ENCODE assay signal across 8 cellular contexts in the genomic region with DNA sequence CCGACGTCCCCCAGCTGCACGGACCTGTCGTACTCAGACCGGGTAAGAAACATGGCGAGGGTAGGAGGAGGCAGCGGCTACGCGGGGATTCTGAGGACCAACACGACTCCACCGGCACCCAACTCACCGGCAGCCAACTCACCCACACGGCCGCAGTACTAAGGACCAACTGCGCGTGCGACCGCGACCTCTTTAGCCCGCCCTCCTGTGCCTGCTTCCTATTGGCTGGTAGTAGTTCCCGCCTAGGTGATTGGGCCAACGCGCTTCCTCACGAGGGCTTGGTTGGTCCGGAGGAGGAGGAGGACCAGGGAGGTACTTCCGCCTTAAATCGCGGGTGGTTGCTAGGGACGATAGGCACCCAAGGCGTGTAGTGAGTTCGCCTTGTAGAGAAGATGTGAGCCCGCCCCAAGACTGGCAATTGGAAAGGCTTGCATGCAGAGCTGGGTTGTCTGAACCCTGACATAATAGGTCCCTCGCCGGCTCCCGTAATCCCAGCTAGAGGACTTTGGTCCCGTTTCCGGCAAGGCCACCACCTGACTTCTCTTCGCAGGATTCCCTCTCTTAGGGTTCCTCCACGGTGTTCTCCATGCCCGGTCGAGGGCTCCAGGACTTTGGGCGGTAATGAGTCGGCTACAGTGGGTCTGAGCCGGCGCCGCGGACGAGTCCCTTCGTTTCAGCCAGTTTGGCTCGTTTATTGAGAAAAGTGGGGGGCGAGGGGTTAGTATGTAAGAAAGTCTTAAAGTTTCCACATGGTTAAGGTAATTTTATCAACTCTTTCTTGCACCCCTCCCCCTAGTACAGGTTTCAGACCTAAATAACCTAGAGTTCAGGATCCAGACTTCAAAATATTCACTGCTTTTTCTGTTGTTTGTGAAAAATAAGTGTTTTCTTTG. TPM values are rescaled to one million over a fixed set of nuclear protein-coding genes. Genes with fewer than 3 reads are reported as not detected.
DNase-seq lines count a peak whose midpoint lies in the region; ATAC-seq, FAIRE-seq and TF ChIP-seq lines count a peak whose summit lies in the region.

A gene (minus strand): TSS at position 171 of the 893 bp plus-strand sequence. CDS start 118 bp downstream, at position 53.

- H3K4me3 ChIP-seq in AG04449 (ENCODE audit: low read depth, low read length) (peak within 1 kb of the TSS; percentile 92), WI38 (ENCODE audit: low read depth, low read length) (peak within 1 kb of the TSS; percentile 84), bronchial epithelial cell (ENCODE audit: low read depth, low read length) (peak within 1 kb of the TSS; percentile 96), small intestine (ENCODE audit: low read depth in 1 of 2, low read length in 2 of 2) (peak within 1 kb of the TSS; percentile 79 to 92)

- FAIRE-seq in bronchial epithelial cell (lab: Jason Lieb, UNC) (peak; percentile 92), small intestine (lab: Jason Lieb, UNC) (no peak)

- 0 to 1% (median 0%) methylated on average over 50 to 51 of the region's 51 CpGs for WGBS in small intestine, 3 donors

- H3K36me3 ChIP-seq in bronchial epithelial cell (ENCODE audit: control insufficient read depth, insufficient read depth, low read length) (no peaks in the 10 kb centered on the region), small intestine (ENCODE audit: control insufficient read depth in 2 of 2, insufficient read depth in 2 of 2, low read length in 2 of 2) (no peaks in the 10 kb centered on the region)

- peak within 1 kb of the TSS; percentile 84 to 91 for H3K27ac ChIP-seq in small intestine (ENCODE audit: low read depth in 1 of 2, low read length in 1 of 2)

- TF ChIP-seq CTCF in AG04449 (IDR thresholded peaks at IDR 0.05; ENCODE audit: insufficient read depth, low read length, missing control alignments) (no peak), WI38 (IDR thresholded peaks at IDR 0.05; ENCODE audit: low read depth, low read length) (no peak), bronchial epithelial cell (IDR thresholded peaks at IDR 0.05; ENCODE audit: insufficient read depth, low read length, severe bottlenecking) (no peak)

- ATAC-seq in GM18907 (IDR thresholded peaks at IDR 0.05; ENCODE audit: unreplicated experiment) (peak; percentile 97), HG03159 (IDR thresholded peaks at IDR 0.05; ENCODE audit: unreplicated experiment) (peak; percentile 95)

- H3K4me1 ChIP-seq in small intestine (ENCODE audit: control insufficient read depth in 2 of 2, insufficient read depth in 1 of 2, low read depth in 1 of 2, low read length in 1 of 2), result peaks cover 0 to 6% of the 10 kb centered on the region in 2 donors

- no peaks in the 10 kb centered on the region for H3K9me3 ChIP-seq in small intestine (ENCODE audit: control insufficient read depth, low read depth)

- CTCF ChIA-PET in AG04449 (lab: Yijun Ruan, JAX), result interaction anchor here (0.8 to 9.3 kb wide), 4 partner anchors 24 to 104 kb away, joined by 4 to 86 read pairs (median 48); a partner anchor contains a TSS

- DNase-seq in AG04449 (ENCODE audit: low read depth, low spot score), result peak; percentile 97
- DNase-seq in NCI-H2227 treated with DMSO at 0.1 percent for 48 hours (lab: John Stamatoyannopoulos, UW), result peak; percentile 97
- peak; percentile 100 for DNase-seq in bronchial epithelial cell (ENCODE audit: low read depth)
- DNase-seq in iPS-NIHi11 (ENCODE audit: low spot score), result peak; percentile 96
- peak; percentile 100 for DNase-seq in small intestine

- POLR2A ChIA-PET in AG04449 (lab: Yijun Ruan, JAX), result interaction anchor here (0.6 to 2.0 kb wide), 2 partner anchors 12 to 224 kb away, joined by 3 to 7 read pairs; no protein-coding TSS in a partner anchor

- no peaks in the 10 kb centered on the region for H3K27me3 ChIP-seq in bronchial epithelial cell (ENCODE audit: control insufficient read depth, insufficient read depth, low read length)
- H3K27me3 ChIP-seq in small intestine (ENCODE audit: control insufficient read depth in 2 of 2, insufficient read depth in 2 of 2, low read length in 2 of 2), result no peaks in the 10 kb centered on the region

RNA-seq across cellular contexts. Expression of the gene that starts here (rescaled TPM):
- 31.0 and 42.9 TPM in 2 replicates for total RNA-seq in bronchial epithelial cell
- 100 to 1,000 TPM; 103 to 113 (median 105) TPM for polyA plus RNA-seq in small intestine

Comparison
In these comparisons a context has a peak if more than half of its experiments do, and no peak if none do; other contexts are left out.
1. Peak in every context shown above with its lines: DNase-seq, ATAC-seq, H3K4me3 ChIP-seq and H3K27ac ChIP-seq.